In the genomic region with DNA sequence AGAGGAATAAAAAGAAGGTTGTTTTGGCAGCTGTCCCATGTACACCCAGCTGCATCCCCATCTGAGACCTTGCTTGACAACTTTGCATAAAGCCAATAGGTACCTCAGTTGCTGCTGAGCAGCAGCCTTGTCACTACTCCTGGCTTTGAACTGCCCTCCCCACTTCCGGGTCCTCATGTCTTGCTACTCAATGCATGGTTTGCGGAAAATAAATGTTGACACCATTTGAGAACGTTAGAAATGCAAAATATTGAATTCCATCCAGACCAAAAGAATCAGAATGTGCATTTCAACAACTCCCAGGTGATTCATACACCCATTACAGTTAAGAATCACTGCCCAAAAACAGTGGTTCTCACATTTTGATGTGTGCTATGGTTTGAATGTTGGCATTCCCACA, we compare ENCODE assay signal across 1 cellular context.
TF ChIP-seq lines count a peak whose summit lies in the region.

No MANE protein-coding gene starts in this region.

TF ChIP-seq in GM23338, 12 proteins besides CTCF, POLR2A, EP300 and RAD21 (continued from another document):
- TF ChIP-seq, protein P1, sequence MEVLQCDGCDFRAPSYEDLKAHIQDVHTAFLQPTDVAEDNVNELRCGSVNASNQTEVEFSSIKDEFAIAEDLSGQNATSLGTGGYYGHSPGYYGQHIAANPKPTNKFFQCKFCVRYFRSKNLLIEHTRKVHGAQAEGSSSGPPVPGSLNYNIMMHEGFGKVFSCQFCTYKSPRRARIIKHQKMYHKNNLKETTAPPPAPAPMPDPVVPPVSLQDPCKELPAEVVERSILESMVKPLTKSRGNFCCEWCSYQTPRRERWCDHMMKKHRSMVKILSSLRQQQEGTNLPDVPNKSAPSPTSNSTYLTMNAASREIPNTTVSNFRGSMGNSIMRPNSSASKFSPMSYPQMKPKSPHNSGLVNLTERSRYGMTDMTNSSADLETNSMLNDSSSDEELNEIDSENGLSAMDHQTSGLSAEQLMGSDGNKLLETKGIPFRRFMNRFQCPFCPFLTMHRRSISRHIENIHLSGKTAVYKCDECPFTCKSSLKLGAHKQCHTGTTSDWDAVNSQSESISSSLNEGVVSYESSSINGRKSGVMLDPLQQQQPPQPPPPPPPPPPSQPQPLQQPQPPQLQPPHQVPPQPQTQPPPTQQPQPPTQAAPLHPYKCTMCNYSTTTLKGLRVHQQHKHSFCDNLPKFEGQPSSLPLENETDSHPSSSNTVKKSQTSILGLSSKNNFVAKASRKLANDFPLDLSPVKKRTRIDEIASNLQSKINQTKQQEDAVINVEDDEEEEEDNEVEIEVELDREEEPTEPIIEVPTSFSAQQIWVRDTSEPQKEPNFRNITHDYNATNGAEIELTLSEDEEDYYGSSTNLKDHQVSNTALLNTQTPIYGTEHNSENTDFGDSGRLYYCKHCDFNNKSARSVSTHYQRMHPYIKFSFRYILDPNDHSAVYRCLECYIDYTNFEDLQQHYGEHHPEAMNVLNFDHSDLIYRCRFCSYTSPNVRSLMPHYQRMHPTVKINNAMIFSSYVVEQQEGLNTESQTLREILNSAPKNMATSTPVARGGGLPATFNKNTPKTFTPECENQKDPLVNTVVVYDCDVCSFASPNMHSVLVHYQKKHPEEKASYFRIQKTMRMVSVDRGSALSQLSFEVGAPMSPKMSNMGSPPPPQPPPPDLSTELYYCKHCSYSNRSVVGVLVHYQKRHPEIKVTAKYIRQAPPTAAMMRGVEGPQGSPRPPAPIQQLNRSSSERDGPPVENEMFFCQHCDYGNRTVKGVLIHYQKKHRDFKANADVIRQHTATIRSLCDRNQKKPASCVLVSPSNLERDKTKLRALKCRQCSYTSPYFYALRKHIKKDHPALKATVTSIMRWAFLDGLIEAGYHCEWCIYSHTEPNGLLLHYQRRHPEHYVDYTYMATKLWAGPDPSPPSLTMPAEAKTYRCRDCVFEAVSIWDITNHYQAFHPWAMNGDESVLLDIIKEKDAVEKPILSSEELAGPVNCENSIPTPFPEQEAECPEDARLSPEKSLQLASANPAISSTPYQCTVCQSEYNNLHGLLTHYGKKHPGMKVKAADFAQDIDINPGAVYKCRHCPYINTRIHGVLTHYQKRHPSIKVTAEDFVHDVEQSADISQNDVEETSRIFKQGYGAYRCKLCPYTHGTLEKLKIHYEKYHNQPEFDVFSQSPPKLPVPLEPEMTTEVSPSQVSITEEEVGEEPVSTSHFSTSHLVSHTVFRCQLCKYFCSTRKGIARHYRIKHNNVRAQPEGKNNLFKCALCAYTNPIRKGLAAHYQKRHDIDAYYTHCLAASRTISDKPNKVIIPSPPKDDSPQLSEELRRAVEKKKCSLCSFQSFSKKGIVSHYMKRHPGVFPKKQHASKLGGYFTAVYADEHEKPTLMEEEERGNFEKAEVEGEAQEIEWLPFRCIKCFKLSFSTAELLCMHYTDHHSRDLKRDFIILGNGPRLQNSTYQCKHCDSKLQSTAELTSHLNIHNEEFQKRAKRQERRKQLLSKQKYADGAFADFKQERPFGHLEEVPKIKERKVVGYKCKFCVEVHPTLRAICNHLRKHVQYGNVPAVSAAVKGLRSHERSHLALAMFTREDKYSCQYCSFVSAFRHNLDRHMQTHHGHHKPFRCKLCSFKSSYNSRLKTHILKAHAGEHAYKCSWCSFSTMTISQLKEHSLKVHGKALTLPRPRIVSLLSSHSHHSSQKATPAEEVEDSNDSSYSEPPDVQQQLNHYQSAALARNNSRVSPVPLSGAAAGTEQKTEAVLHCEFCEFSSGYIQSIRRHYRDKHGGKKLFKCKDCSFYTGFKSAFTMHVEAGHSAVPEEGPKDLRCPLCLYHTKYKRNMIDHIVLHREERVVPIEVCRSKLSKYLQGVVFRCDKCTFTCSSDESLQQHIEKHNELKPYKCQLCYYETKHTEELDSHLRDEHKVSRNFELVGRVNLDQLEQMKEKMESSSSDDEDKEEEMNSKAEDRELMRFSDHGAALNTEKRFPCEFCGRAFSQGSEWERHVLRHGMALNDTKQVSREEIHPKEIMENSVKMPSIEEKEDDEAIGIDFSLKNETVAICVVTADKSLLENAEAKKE (CRISPR knock-in tag; IDR thresholded peaks at IDR 0.05) = no peak
- no peak for TF ChIP-seq NANOG (IDR thresholded peaks at IDR 0.05; ENCODE audit: borderline replicate concordance)
- no peak for TF ChIP-seq ZNF331 (CRISPR knock-in tag; IDR thresholded peaks at IDR 0.05; ENCODE audit: low read depth)
- no peak for TF ChIP-seq EZH2 (IDR thresholded peaks at IDR 0.05; ENCODE audit: low read depth, unreplicated experiment)
- TF ChIP-seq CREB1 (CRISPR knock-in tag; IDR thresholded peaks at IDR 0.05; ENCODE audit: low read depth) = no peak
- TF ChIP-seq, protein P2, sequence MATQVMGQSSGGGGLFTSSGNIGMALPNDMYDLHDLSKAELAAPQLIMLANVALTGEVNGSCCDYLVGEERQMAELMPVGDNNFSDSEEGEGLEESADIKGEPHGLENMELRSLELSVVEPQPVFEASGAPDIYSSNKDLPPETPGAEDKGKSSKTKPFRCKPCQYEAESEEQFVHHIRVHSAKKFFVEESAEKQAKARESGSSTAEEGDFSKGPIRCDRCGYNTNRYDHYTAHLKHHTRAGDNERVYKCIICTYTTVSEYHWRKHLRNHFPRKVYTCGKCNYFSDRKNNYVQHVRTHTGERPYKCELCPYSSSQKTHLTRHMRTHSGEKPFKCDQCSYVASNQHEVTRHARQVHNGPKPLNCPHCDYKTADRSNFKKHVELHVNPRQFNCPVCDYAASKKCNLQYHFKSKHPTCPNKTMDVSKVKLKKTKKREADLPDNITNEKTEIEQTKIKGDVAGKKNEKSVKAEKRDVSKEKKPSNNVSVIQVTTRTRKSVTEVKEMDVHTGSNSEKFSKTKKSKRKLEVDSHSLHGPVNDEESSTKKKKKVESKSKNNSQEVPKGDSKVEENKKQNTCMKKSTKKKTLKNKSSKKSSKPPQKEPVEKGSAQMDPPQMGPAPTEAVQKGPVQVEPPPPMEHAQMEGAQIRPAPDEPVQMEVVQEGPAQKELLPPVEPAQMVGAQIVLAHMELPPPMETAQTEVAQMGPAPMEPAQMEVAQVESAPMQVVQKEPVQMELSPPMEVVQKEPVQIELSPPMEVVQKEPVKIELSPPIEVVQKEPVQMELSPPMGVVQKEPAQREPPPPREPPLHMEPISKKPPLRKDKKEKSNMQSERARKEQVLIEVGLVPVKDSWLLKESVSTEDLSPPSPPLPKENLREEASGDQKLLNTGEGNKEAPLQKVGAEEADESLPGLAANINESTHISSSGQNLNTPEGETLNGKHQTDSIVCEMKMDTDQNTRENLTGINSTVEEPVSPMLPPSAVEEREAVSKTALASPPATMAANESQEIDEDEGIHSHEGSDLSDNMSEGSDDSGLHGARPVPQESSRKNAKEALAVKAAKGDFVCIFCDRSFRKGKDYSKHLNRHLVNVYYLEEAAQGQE (IDR thresholded peaks at IDR 0.05; ENCODE audit: unreplicated experiment) = no peak
- TF ChIP-seq ZNF114 (CRISPR knock-in tag; IDR thresholded peaks at IDR 0.05) = no peak
- TF ChIP-seq STAT1 (IDR thresholded peaks at IDR 0.05; ENCODE audit: unreplicated experiment) = no peak
- TF ChIP-seq, protein P3, sequence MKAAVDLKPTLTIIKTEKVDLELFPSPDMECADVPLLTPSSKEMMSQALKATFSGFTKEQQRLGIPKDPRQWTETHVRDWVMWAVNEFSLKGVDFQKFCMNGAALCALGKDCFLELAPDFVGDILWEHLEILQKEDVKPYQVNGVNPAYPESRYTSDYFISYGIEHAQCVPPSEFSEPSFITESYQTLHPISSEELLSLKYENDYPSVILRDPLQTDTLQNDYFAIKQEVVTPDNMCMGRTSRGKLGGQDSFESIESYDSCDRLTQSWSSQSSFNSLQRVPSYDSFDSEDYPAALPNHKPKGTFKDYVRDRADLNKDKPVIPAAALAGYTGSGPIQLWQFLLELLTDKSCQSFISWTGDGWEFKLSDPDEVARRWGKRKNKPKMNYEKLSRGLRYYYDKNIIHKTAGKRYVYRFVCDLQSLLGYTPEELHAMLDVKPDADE (IDR thresholded peaks at IDR 0.05) = no peak
